29 cellular contexts compared by ENCODE assay signal in genomic region chr4:78061939-78062603, GRCh38. TPM values are rescaled to one million over a fixed set of nuclear protein-coding genes. Genes with fewer than 3 reads are reported as not detected.
DNase-seq lines count a peak whose midpoint lies in the region; ATAC-seq, FAIRE-seq and TF ChIP-seq lines count a peak whose summit lies in the region.
"Had no signal": no experiment of that assay in that cellular context is flagged by ENCODE, and none has a peak within 500 bp of the region (broad histone marks: within the 10 kb centered on the region; RNA-seq: fewer than 3 reads in every experiment).

No MANE protein-coding gene starts in this region.

- peaks cover 40% of the 10 kb centered on the region for H3K79me2 ChIP-seq in SK-N-SH (ENCODE audit: insufficient read depth)
- no peaks in the 10 kb centered on the region for H3K79me2 ChIP-seq in astrocyte (ENCODE audit: insufficient read depth, low read length)
- no peaks in the 10 kb centered on the region for H3K79me2 ChIP-seq in keratinocyte (ENCODE audit: control insufficient read depth, insufficient read depth, low read length)
- peaks cover 39% of the 10 kb centered on the region; the same call in 1 of the 2 replicates for H3K79me2 ChIP-seq in H9 (ENCODE audit: insufficient read depth, low read length)

- H2AK5ac ChIP-seq in H9 (ENCODE audit: insufficient read length, low read length), result no peak overlapping the region

- H2BK15ac ChIP-seq in H9 (ENCODE audit: low read depth, low read length), result no peak overlapping the region

- no peak overlapping the region for H4K8ac ChIP-seq in H9 (replicated peaks; ENCODE audit: insufficient read length, low read depth, low read length)

- H3K9me3 Mint-ChIP-seq in astrocyte (ENCODE audit: unreplicated experiment), result no peaks in the 10 kb centered on the region
- H3K9me3 Mint-ChIP-seq in H9, result peaks cover 0 to 3% of the 10 kb centered on the region in 2 experiments; a peak in 2 of 5 replicates
- H3K9me3 Mint-ChIP-seq in CD4-positive, alpha-beta T cell, result no peaks in the 10 kb centered on the region
- H3K9me3 Mint-ChIP-seq: activated CD8-positive, alpha-beta T cell treated with anti-CD3 and anti-CD28 coated beads for 36 hours; CD8-positive, alpha-beta memory T cell; neural progenitor cell; stimulated activated naive CD8-positive, alpha-beta T cell treated with anti-CD3 and anti-CD28 coated beads, Interleukin-15, Interleukin-2, amounts not matched to agents 100 ng/mL and 50 ng/mL, for 24 hours had no signal

- H2BK20ac ChIP-seq in H9 (ENCODE audit: low read depth, low read length, poor library complexity, severe bottlenecking), result no peak overlapping the region

- H3K4me3 ChIP-seq in SK-N-SH (ENCODE audit: low read depth in 2 of 2, low read length in 1 of 2) (no peak overlapping the region), HEK293 (ENCODE audit: low read depth, low read length) (no peak overlapping the region), astrocyte (ENCODE audit: insufficient read depth, low read depth, low read length) (no peak overlapping the region), keratinocyte (ENCODE audit: control insufficient read depth in 2 of 3, extremely low read depth in 1 of 3, insufficient read depth in 2 of 3, low read depth in 1 of 3, low read length in 3 of 3) (peak overlapping the region in 1 of 3 experiments; percentile 26)
- H3K4me3 ChIP-seq: colonic mucosa, left lung, neural progenitor cell, pancreas, Peyer's patch had no signal

- no peak overlapping the region for H3T11ph ChIP-seq in H9 (ENCODE audit: low read length)

- peaks cover 9% of the 10 kb centered on the region for H3F3A ChIP-seq in SK-N-SH (replicated peaks; ENCODE audit: insufficient read depth)

- TF ChIP-seq RAD21 in SK-N-SH (IDR thresholded peaks at IDR 0.05; ENCODE audit: low read length), result no peak

- peak; percentile 5 for FAIRE-seq in astrocyte (lab: Jason Lieb, UNC)
- peak; percentile 81 for FAIRE-seq in keratinocyte (lab: Jason Lieb, UNC)
- FAIRE-seq: GM12891, islet of Langerhans, pancreas had no signal

- WGBS in SK-N-SH (ENCODE audit: low lambda C conversion rate), result 67% methylated on average over 3 of the region's 3 CpGs
- WGBS in H9 (ENCODE audit: extremely low coverage, insufficient read length, low lambda C conversion rate), result no CpG with 5 or more reads among the region's 3 CpGs

- H3K9me2 ChIP-seq in SK-N-SH, result no peaks in the 10 kb centered on the region

- H3K4me2 ChIP-seq in SK-N-SH (0 out of 2 replicates have a peak overlapping the region, but pooled peaks have one; percentile 20), astrocyte (ENCODE audit: low read length) (no peak overlapping the region), keratinocyte (ENCODE audit: control insufficient read depth, extremely low read depth, insufficient read depth, low read depth, low read length) (peak overlapping the region; percentile 60), H9 (ENCODE audit: insufficient read depth, insufficient read length, low read length) (no peak overlapping the region)
- H3K4me2 ChIP-seq: neural progenitor cell had no signal

- DNase-seq in SK-N-SH, result no peak
- no peak for DNase-seq in astrocyte (ENCODE audit: low read depth)
- DNase-seq in keratinocyte (ENCODE audit: low read depth, low spot score), result no peak
- no peak for DNase-seq in H9
- DNase-seq in NCI-H69 (lab: John Stamatoyannopoulos, UW), result no peak
- no peak for DNase-seq in CD4-positive, alpha-beta T cell
- DNase-seq: activated CD4-positive, alpha-beta T cell treated with anti-CD3 and anti-CD28 coated beads for 36 hours; activated CD8-positive, alpha-beta T cell treated with anti-CD3 and anti-CD28 coated beads for 36 hours; activated naive CD4-positive, alpha-beta T cell treated with anti-CD3 and anti-CD28 coated beads, Interleukin-2, amount 50 U/mL, for 16 hours; AML-193; CD8-positive, alpha-beta memory T cell; colonic mucosa; effector CD4-positive, alpha-beta T cell; glutamatergic neuron; HCEC 1CT; left lung; MV-4-11; NCI-H146; NCI-H748 treated with DMSO at 0.1 percent for 48 hours; pancreas; Peyer's patch; stimulated activated CD4-positive, alpha-beta T cell treated with anti-CD3 and anti-CD28 coated beads, Interleukin-1b, Interleukin-23, amount 100 ng/mL, for 48 hours; T1000 had no signal

- no peaks in the 10 kb centered on the region for H3K27me3 ChIP-seq in SK-N-SH (ENCODE audit: insufficient read depth)
- H3K27me3 ChIP-seq in astrocyte (ENCODE audit: insufficient read depth, low read length), result no peaks in the 10 kb centered on the region
- no peaks in the 10 kb centered on the region for H3K27me3 ChIP-seq in keratinocyte (ENCODE audit: control insufficient read depth, extremely low read depth, insufficient read depth, low read length)
- no peaks in the 10 kb centered on the region for H3K27me3 ChIP-seq in H9 (ENCODE audit: insufficient read depth, low read length)
- peaks cover 69% of the 10 kb centered on the region for H3K27me3 ChIP-seq in CD4-positive, alpha-beta T cell (ENCODE audit: control insufficient read depth, insufficient read depth, low read length)
- H3K27me3 ChIP-seq: colonic mucosa, neural progenitor cell, pancreas, Peyer's patch had no signal

- no peak overlapping the region for H4K91ac ChIP-seq in H9 (ENCODE audit: insufficient read length, low read depth, low read length)

- no peaks in the 10 kb centered on the region for H3K9me1 ChIP-seq in keratinocyte (ENCODE audit: control insufficient read depth, extremely low read depth, insufficient read depth, low read length)

- TF ChIP-seq CTCF in SK-N-SH (IDR thresholded peaks at IDR 0.05) (no peak), HEK293 (tag by site-specific recombination; IDR thresholded peaks at IDR 0.05) (no peak), astrocyte (IDR thresholded peaks at IDR 0.05; ENCODE audit: insufficient read depth, low read depth, low read length) (no peak), keratinocyte (optimal IDR thresholded peaks at IDR 0.05 in 1 of 3, IDR thresholded peaks at IDR 0.05 in 1 of 3, conservative IDR thresholded peaks at IDR 0.05 in 1 of 3; ENCODE audit: extremely low read depth in 1 of 3, insufficient read depth in 2 of 3, low read length in 3 of 3) (no peak), H9 (conservative IDR thresholded peaks at IDR 0.05) (no peak)
- no peak for TF ChIP-seq CTCF in CD4-positive, alpha-beta T cell (IDR thresholded peaks at IDR 0.05)

- H3K79me1 ChIP-seq in H9 (ENCODE audit: insufficient read depth, low read depth, low read length, poor library complexity, severe bottlenecking), result no peaks in the 10 kb centered on the region

- no peak for TF ChIP-seq EP300 in SK-N-SH (IDR thresholded peaks at IDR 0.05; ENCODE audit: borderline replicate concordance in 1 of 2, low read depth in 1 of 2, low read length in 1 of 2)

- H2BK120ac ChIP-seq in H9 (ENCODE audit: low read depth, low read length, poor library complexity, severe bottlenecking), result no peak overlapping the region

- no peak overlapping the region for H3K4ac ChIP-seq in H9 (ENCODE audit: low read depth, low read length)

- no peaks in the 10 kb centered on the region for H3K9me3 ChIP-seq in SK-N-SH
- H3K9me3 ChIP-seq in HEK293 (ENCODE audit: control insufficient read depth, insufficient read depth, low read depth, low read length), result no peaks in the 10 kb centered on the region
- H3K9me3 ChIP-seq in astrocyte (ENCODE audit: insufficient read depth, low read depth, low read length), result no peaks in the 10 kb centered on the region
- no peaks in the 10 kb centered on the region for H3K9me3 ChIP-seq in keratinocyte (ENCODE audit: control insufficient read depth, low read depth, low read length)
- no peaks in the 10 kb centered on the region for H3K9me3 ChIP-seq in H9 (ENCODE audit: control insufficient read depth, low read depth, low read length)
- H3K9me3 ChIP-seq in CD4-positive, alpha-beta T cell (ENCODE audit: control insufficient read depth, low read length), result no peaks in the 10 kb centered on the region
- H3K9me3 ChIP-seq: colonic mucosa, left lung, pancreas, Peyer's patch had no signal

- intact Hi-C loops in CD4-positive, alpha-beta T cell (cut with DNase I, micrococcal nuclease), result no loop called here

- H3K36me3 ChIP-seq in SK-N-SH (replicated peaks in 1 of 2; ENCODE audit: control insufficient read depth in 1 of 2, insufficient read depth in 2 of 2, low read length in 1 of 2), result peaks cover 4 to 6% of the 10 kb centered on the region in 2 experiments
- no peaks in the 10 kb centered on the region for H3K36me3 ChIP-seq in HEK293 (ENCODE audit: control insufficient read depth in 2 of 2, insufficient read depth in 1 of 2, low read length in 2 of 2)
- no peaks in the 10 kb centered on the region for H3K36me3 ChIP-seq in astrocyte (ENCODE audit: insufficient read depth, low read length)
- H3K36me3 ChIP-seq in keratinocyte (ENCODE audit: control insufficient read depth in 2 of 2, extremely low read depth in 1 of 2, insufficient read depth in 2 of 2, low read length in 2 of 2), result no peaks in the 10 kb centered on the region
- H3K36me3 ChIP-seq: colonic mucosa, left lung, neural progenitor cell, pancreas, Peyer's patch had no signal

- dilution Hi-C loops in keratinocyte (cut with MboI; ENCODE audit: extremely low pct_ligation_motif_present, low sequenced_read_pairs), result no loop called here

- H2BK12ac ChIP-seq in H9 (ENCODE audit: insufficient read length, low read depth, low read length), result no peak overlapping the region

- H3K4me1 Mint-ChIP-seq in astrocyte (ENCODE audit: low read depth, unreplicated experiment) (peaks cover 3% of the 10 kb centered on the region), H9 (peaks cover 51 to 57% of the 10 kb centered on the region in 2 experiments)
- H3K4me1 Mint-ChIP-seq in CD4-positive, alpha-beta T cell (ENCODE audit: low read depth), result peaks cover 20% of the 10 kb centered on the region

- H3K4me1 ChIP-seq in SK-N-SH (ENCODE audit: control insufficient read depth in 1 of 2, insufficient read depth in 2 of 2, low read depth in 1 of 2, low read length in 1 of 2), result no peaks in the 10 kb centered on the region; a peak in 1 of 4 replicates
- H3K4me1 ChIP-seq in HEK293 (ENCODE audit: control insufficient read depth, insufficient read depth, low read length), result peaks cover 9% of the 10 kb centered on the region
- H3K4me1 ChIP-seq in astrocyte (ENCODE audit: insufficient read depth, low read length), result peaks cover 17% of the 10 kb centered on the region
- peaks cover 16% of the 10 kb centered on the region for H3K4me1 ChIP-seq in keratinocyte (ENCODE audit: control insufficient read depth, extremely low read depth, insufficient read depth, low read length)
- H3K4me1 ChIP-seq in H9 (ENCODE audit: insufficient read depth, low read length), result peaks cover 2% of the 10 kb centered on the region; the same call in 1 of the 2 replicates
- H3K4me1 ChIP-seq: colonic mucosa had no signal

- no peak overlapping the region for H3K4me3 Mint-ChIP-seq in astrocyte (ENCODE audit: unreplicated experiment)
- H3K4me3 Mint-ChIP-seq in H9, result no peak overlapping the region
- H3K4me3 Mint-ChIP-seq in CD4-positive, alpha-beta T cell, result no peak overlapping the region
- H3K4me3 Mint-ChIP-seq: activated CD4-positive, alpha-beta T cell treated with anti-CD3 and anti-CD28 coated beads for 36 hours; activated CD8-positive, alpha-beta T cell treated with anti-CD3 and anti-CD28 coated beads for 36 hours; CD8-positive, alpha-beta memory T cell; neural progenitor cell; stimulated activated naive CD8-positive, alpha-beta T cell treated with anti-CD3 and anti-CD28 coated beads, Interleukin-15, Interleukin-2, amounts not matched to agents 100 ng/mL and 50 ng/mL, for 24 hours had no signal

- no peak overlapping the region for H2AFZ ChIP-seq in SK-N-SH (ENCODE audit: low read depth)
- no peak overlapping the region for H2AFZ ChIP-seq in astrocyte (ENCODE audit: low read depth, low read length)
- H2AFZ ChIP-seq in keratinocyte (ENCODE audit: control insufficient read depth, low read length), result no peak overlapping the region
- H2AFZ ChIP-seq in H9 (ENCODE audit: low read length), result no peak overlapping the region
- H2AFZ ChIP-seq: neural progenitor cell had no signal

- H3K27ac ChIP-seq in SK-N-SH (ENCODE audit: low read depth in 2 of 2, low read length in 1 of 2) (no peak overlapping the region; a peak in 1 of 4 replicates), HEK293 (ENCODE audit: extremely low read depth, low read depth, low read length) (no peak overlapping the region), astrocyte (ENCODE audit: low read depth, low read length) (no peak overlapping the region), keratinocyte (ENCODE audit: control insufficient read depth, insufficient read depth, low read length) (no peak overlapping the region), H9 (ENCODE audit: insufficient read length, low read depth, low read length) (no peak overlapping the region)
- H3K27ac ChIP-seq in CD4-positive, alpha-beta T cell (ENCODE audit: low read depth, low read length), result no peak overlapping the region
- H3K27ac ChIP-seq: colonic mucosa, left lung, neural progenitor cell, pancreas, Peyer's patch had no signal

- H2BK5ac ChIP-seq in H9 (ENCODE audit: insufficient read length, low read length), result no peak overlapping the region

- ATAC-seq in SK-N-SH treated with all-trans-retinoic acid at 6 μM for 48 hours, result no peak
- no peak for ATAC-seq in CD4-positive, alpha-beta T cell (ENCODE audit: poor library complexity)
- ATAC-seq: activated CD4-positive, alpha-beta T cell treated with anti-CD3 and anti-CD28 coated beads for 36 hours; activated CD8-positive, alpha-beta T cell treated with anti-CD3 and anti-CD28 coated beads for 36 hours; left lung; pancreas had no signal

- H4K20me1 ChIP-seq in SK-N-SH (ENCODE audit: insufficient read depth), result no peaks in the 10 kb centered on the region
- H4K20me1 ChIP-seq in astrocyte (ENCODE audit: insufficient read depth, low read length), result no peaks in the 10 kb centered on the region
- H4K20me1 ChIP-seq in keratinocyte (ENCODE audit: control insufficient read depth, extremely low read depth, insufficient read depth, low read length), result no peaks in the 10 kb centered on the region
- no peaks in the 10 kb centered on the region for H4K20me1 ChIP-seq in H9 (ENCODE audit: control insufficient read depth, insufficient read depth, insufficient read length)

- H3K27ac Mint-ChIP-seq in astrocyte (ENCODE audit: unreplicated experiment), result no peak overlapping the region
- H3K27ac Mint-ChIP-seq in H9, result no peak overlapping the region
- H3K27ac Mint-ChIP-seq in CD4-positive, alpha-beta T cell, result no peak overlapping the region
- H3K27ac Mint-ChIP-seq: activated CD4-positive, alpha-beta T cell treated with anti-CD3 and anti-CD28 coated beads for 36 hours; activated CD8-positive, alpha-beta T cell treated with anti-CD3 and anti-CD28 coated beads for 36 hours; CD8-positive, alpha-beta memory T cell; neural progenitor cell; stimulated activated naive CD8-positive, alpha-beta T cell treated with anti-CD3 and anti-CD28 coated beads, Interleukin-15, Interleukin-2, amounts not matched to agents 100 ng/mL and 50 ng/mL, for 24 hours had no signal

- no peaks in the 10 kb centered on the region for H3K27me3 Mint-ChIP-seq in astrocyte (ENCODE audit: low read depth, unreplicated experiment)
- H3K27me3 Mint-ChIP-seq in H9 (ENCODE audit: low read depth), result no peaks in the 10 kb centered on the region
- H3K27me3 Mint-ChIP-seq in CD4-positive, alpha-beta T cell, result peaks cover 82% of the 10 kb centered on the region

- H3K36me3 Mint-ChIP-seq in astrocyte (ENCODE audit: low read depth, unreplicated experiment) (no peaks in the 10 kb centered on the region), H9 (ENCODE audit: insufficient read depth in 1 of 3, low read depth in 3 of 3) (peaks cover 1 to 8% (median 5%) of the 10 kb centered on the region in 3 experiments)
- H3K36me3 Mint-ChIP-seq in CD4-positive, alpha-beta T cell (ENCODE audit: low read depth), result no peaks in the 10 kb centered on the region
- H3K36me3 Mint-ChIP-seq: CD8-positive, alpha-beta memory T cell had no signal

- H3K14ac ChIP-seq in H9 (ENCODE audit: insufficient read depth, low read length), result no peak overlapping the region

- no peak overlapping the region for H3K18ac ChIP-seq in H9 (ENCODE audit: insufficient read length, low read depth, low read length)

- H3K23ac ChIP-seq in H9 (ENCODE audit: insufficient read length, low read depth, low read length), result no peak overlapping the region

- H3K56ac ChIP-seq in H9 (ENCODE audit: insufficient read length, low read depth, low read length), result no peak overlapping the region

- no peak overlapping the region for H4K5ac ChIP-seq in H9 (ENCODE audit: insufficient read length, low read depth, low read length)

- CTCF ChIA-PET in SK-N-SH (lab: Yijun Ruan, JAX) (no interaction called here), HEK293 (lab: Yijun Ruan, JAX) (interaction anchor here (0.6 to 1.5 kb wide), 3 partner anchors 68 to 802 kb away, joined by 3 to 8 read pairs (median 4); no protein-coding TSS in a partner anchor)
- CTCF ChIA-PET in CD4-positive, alpha-beta T cell (lab: Charles Lee), result no interaction called here

- H3K9ac ChIP-seq in SK-N-SH (no peak overlapping the region), astrocyte (ENCODE audit: low read length) (no peak overlapping the region), keratinocyte (ENCODE audit: control insufficient read depth, extremely low read depth, insufficient read depth, low read length) (no peak overlapping the region), H9 (ENCODE audit: extremely low read depth, insufficient read length, low read length) (no peak overlapping the region)
- H3K9ac ChIP-seq: neural progenitor cell had no signal

- H3K23me2 ChIP-seq in H9 (ENCODE audit: insufficient read length, low read depth, low read length, poor library complexity, severe bottlenecking), result peaks cover 14% of the 10 kb centered on the region

- POLR2A ChIA-PET in SK-N-SH (lab: Yijun Ruan, JAX) (no interaction called here), HEK293 (lab: Yijun Ruan, JAX) (no interaction called here)
- POLR2A ChIA-PET in CD4-positive, alpha-beta T cell (lab: Charles Lee), result no interaction called here

RNA-seq across cellular contexts. Expression of gene FRAS1, which starts 4.9 kb away (rescaled TPM):
- polyA plus RNA-seq in SK-N-SH (2012; rRNA removed) (8.3 and 11.0 TPM in 2 replicates), keratinocyte (3.4 to 4.1 TPM (median 3.5 TPM) in 3 replicates)
- polyA plus RNA-seq in SK-N-SH (2012; cell fraction: cytosol; rRNA removed), result 7.6 and 8.4 TPM in 2 replicates
- polyA plus RNA-seq in SK-N-SH (2012; cell fraction: nucleus; rRNA removed), result 11.4 and 18.1 TPM in 2 replicates
- total RNA-seq in astrocyte (20.5 and 24.6 TPM in 2 replicates), H9 (2021) (50.3 and 58.5 TPM in 2 replicates)
- 1.3 TPM for polyA plus RNA-seq in keratinocyte (2011; ENCODE audit: low read depth)
- 0.94 and 1.2 TPM in 2 replicates for polyA plus RNA-seq in keratinocyte (2011; cell fraction: cytosol; rRNA removed)
- polyA plus RNA-seq in keratinocyte (2011; cell fraction: nucleus; rRNA removed), result 13.6 and 14.3 TPM in 2 replicates
- polyA plus RNA-seq in keratinocyte (2012; ENCODE audit: low replicate concordance), result 2.0 and 3.7 TPM in 2 replicates
- polyA minus RNA-seq in keratinocyte, result 18.7 to 41.6 TPM (median 23.4 TPM) in 3 replicates
- 10.4 TPM for polyA minus RNA-seq in keratinocyte (2011; cell fraction: cytosol; rRNA and poly(A)+ RNA removed)
- 43.4 and 58.3 TPM in 2 replicates for polyA minus RNA-seq in keratinocyte (2011; cell fraction: nucleus; rRNA and poly(A)+ RNA removed)
- not detected for total RNA-seq in CD4-positive, alpha-beta T cell
- total RNA-seq: CD8-positive, alpha-beta memory T cell had no signal
- polyA plus RNA-seq: CD8-positive, alpha-beta memory T cell had no signal

Comparison
In these comparisons a context has a peak if more than half of its experiments do, and no peak if none do; other contexts are left out.
1. H3K4me2 ChIP-seq: peak in SK-N-SH (single experiment) and keratinocyte (single experiment); none in astrocyte (single experiment) and H9 (single experiment).
2. RNA of gene FRAS1, which starts 4.9 kb away (total RNA-seq): 50.3 to 58.5 TPM in H9 and 20.5 to 24.6 TPM in astrocyte; not detected in CD4-positive, alpha-beta T cell; every median in the first group is over 10 times any median in the second.
3. Of the 4 proteins assayed by ChIP-seq in both HEK293 and SK-N-SH: peak only in HEK293: none; only in SK-N-SH: PBX3; in both: none; in neither: 3.